In the genomic region with DNA sequence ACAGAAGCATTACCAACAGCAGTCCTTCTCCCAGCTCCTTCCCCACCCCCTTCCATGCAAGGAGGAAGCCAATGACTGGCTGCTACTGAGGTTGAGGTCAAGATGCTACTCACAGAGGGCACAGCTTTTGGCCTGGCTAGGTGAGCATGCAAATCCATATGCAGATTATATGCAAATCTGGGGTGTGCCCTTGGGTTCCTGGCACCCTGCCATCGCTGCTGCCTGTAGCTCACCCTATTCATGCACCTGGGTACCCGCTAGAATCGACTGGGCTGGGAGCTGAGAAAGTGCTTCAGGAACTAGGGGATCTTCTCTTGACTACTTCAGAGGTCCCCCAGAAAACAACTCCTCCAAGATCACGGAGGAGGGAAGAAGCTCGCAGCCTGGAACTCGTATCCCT, we compare ENCODE assay signal across 17 cellular contexts.
"Had no signal": no experiment of that assay in that cellular context is flagged by ENCODE, and none has a peak within 500 bp of the region (broad histone marks: within the 10 kb centered on the region; RNA-seq: fewer than 3 reads in every experiment).

No MANE protein-coding gene starts in this region.

- DNase-seq: activated CD4-positive, alpha-beta T cell treated with anti-CD3 and anti-CD28 coated beads for 1 hour; activated CD8-positive, alpha-beta memory T cell treated with anti-CD3 and anti-CD28 coated beads for 24 hours; activated CD8-positive, alpha-beta memory T cell treated with anti-CD3 and anti-CD28 coated beads, Interleukin-2, amount 50 U/mL, for 48 hours; activated effector memory CD4-positive, alpha-beta T cell treated with anti-CD3 and anti-CD28 coated beads, Interleukin-2, amount 50 U/mL, for 16 hours; activated T-cell treated with anti-CD3 and anti-CD28 coated beads, Interleukin-2, amount 50 U/mL, for 48 hours; dermis blood vessel endothelial cell; effector memory CD8-positive, alpha-beta T cell; esophagus squamous epithelium; naive B cell; stimulated activated CD4-positive, alpha-beta T cell treated with anti-CD3 and anti-CD28 coated beads, Interleukin-2, amount 100 ng/mL, for 24 hours; stimulated activated naive CD4-positive, alpha-beta T cell treated with Interleukin-2 at 50 U/mL for 16 hours; transverse colon; uterus; WERI-Rb-1 had no signal

- ATAC-seq: effector memory CD8-positive, alpha-beta T cell had no signal

- H3K27ac ChIP-seq: esophagus squamous epithelium, neural progenitor cell, prostate gland, right atrium auricular region, transverse colon, uterus, WERI-Rb-1 had no signal
